1 cellular context compared by ENCODE assay signal in genomic region chr20:35284992-35285805, GRCh38.
TF ChIP-seq lines count a peak whose summit lies in the region.

No MANE protein-coding gene starts in this region.

TF ChIP-seq in HepG2, 621 proteins besides CTCF, POLR2A, EP300 and RAD21 (continued from another document and continues in another):
- TF ChIP-seq HIC2 (CRISPR knock-in tag; IDR thresholded peaks at IDR 0.05; ENCODE audit: low read depth) (no peak), LBX2 (CRISPR knock-in tag; IDR thresholded peaks at IDR 0.05; ENCODE audit: borderline replicate concordance) (no peak), ZSCAN21 (CRISPR knock-in tag; IDR thresholded peaks at IDR 0.05; ENCODE audit: borderline replicate concordance) (no peak), POLR2AphosphoS2 (IDR thresholded peaks at IDR 0.05; ENCODE audit: low read depth, low read length) (no peak), EED (CRISPR knock-in tag; IDR thresholded peaks at IDR 0.05) (no peak; the same call in 1 of the 2 replicates), SP4 (CRISPR knock-in tag; IDR thresholded peaks at IDR 0.05) (no peak), THAP11 (CRISPR knock-in tag; IDR thresholded peaks at IDR 0.05) (no peak), TCF7 (IDR thresholded peaks at IDR 0.05; ENCODE audit: low read depth) (no peak), HMG20A (CRISPR knock-in tag; IDR thresholded peaks at IDR 0.05; ENCODE audit: borderline replicate concordance) (no peak), ZBTB40 (IDR thresholded peaks at IDR 0.05) (no peak), ZBTB40 (CRISPR knock-in tag; IDR thresholded peaks at IDR 0.05) (no peak), ZNF142 (CRISPR knock-in tag; IDR thresholded peaks at IDR 0.05) (no peak), BHLHE40 (IDR thresholded peaks at IDR 0.05; ENCODE audit: low read length) (no peak), ZNF207 (IDR thresholded peaks at IDR 0.05; ENCODE audit: borderline replicate concordance) (no peak), ZNF570 (CRISPR knock-in tag; IDR thresholded peaks at IDR 0.05; ENCODE audit: borderline replicate concordance) (0 out of 2 replicates have a peak, but pooled peaks have one; percentile 35), ARID4A (CRISPR knock-in tag; IDR thresholded peaks at IDR 0.05; ENCODE audit: borderline replicate concordance) (no peak), KMT2B (CRISPR knock-in tag; IDR thresholded peaks at IDR 0.05) (no peak), ZNF350 (CRISPR knock-in tag; IDR thresholded peaks at IDR 0.05; ENCODE audit: borderline replicate concordance, low read depth) (no peak; the same call in 1 of the 2 replicates), ZSCAN22 (CRISPR knock-in tag; IDR thresholded peaks at IDR 0.05) (no peak), MAFG (CRISPR knock-in tag; IDR thresholded peaks at IDR 0.05) (no peak), ZNF280D (CRISPR knock-in tag; IDR thresholded peaks at IDR 0.05) (no peak), NPAS2 (CRISPR knock-in tag; IDR thresholded peaks at IDR 0.05; ENCODE audit: borderline replicate concordance) (no peak), PRPF4 (IDR thresholded peaks at IDR 0.05; ENCODE audit: low read depth, low read length, poor library complexity, severe bottlenecking) (no peak), ZNF205 (CRISPR knock-in tag; IDR thresholded peaks at IDR 0.05) (no peak), KLF9 (CRISPR knock-in tag; IDR thresholded peaks at IDR 0.05; ENCODE audit: low read depth) (no peak), ZNF607 (CRISPR knock-in tag; IDR thresholded peaks at IDR 0.05; ENCODE audit: borderline replicate concordance) (no peak; the same call in 1 of the 2 replicates), ELF1 (CRISPR knock-in tag; IDR thresholded peaks at IDR 0.05) (no peak), FOXA3 (CRISPR knock-in tag; IDR thresholded peaks at IDR 0.05) (no peak), DNMT1 (CRISPR knock-in tag; IDR thresholded peaks at IDR 0.05) (no peak), ZNF589 (CRISPR knock-in tag; conservative IDR thresholded peaks at IDR 0.05) (0 out of 2 replicates have a peak, but pooled peaks have one; percentile 2), ZNF75D (CRISPR knock-in tag; IDR thresholded peaks at IDR 0.05; ENCODE audit: borderline replicate concordance) (no peak), IRF2 (CRISPR knock-in tag; IDR thresholded peaks at IDR 0.05) (no peak), ZNF101 (CRISPR knock-in tag; IDR thresholded peaks at IDR 0.05; ENCODE audit: borderline replicate concordance, low read depth) (no peak), BRD4 (CRISPR knock-in tag; IDR thresholded peaks at IDR 0.05) (peak; percentile 61; the same call in 1 of the 2 replicates), MED1 (CRISPR knock-in tag; IDR thresholded peaks at IDR 0.05) (no peak), SMAD9 (CRISPR knock-in tag; IDR thresholded peaks at IDR 0.05) (no peak), ETV6 (CRISPR knock-in tag; conservative IDR thresholded peaks at IDR 0.05) (no peak)
